Comparison of ENCODE assay signal across 15 cellular contexts in the genomic region with DNA sequence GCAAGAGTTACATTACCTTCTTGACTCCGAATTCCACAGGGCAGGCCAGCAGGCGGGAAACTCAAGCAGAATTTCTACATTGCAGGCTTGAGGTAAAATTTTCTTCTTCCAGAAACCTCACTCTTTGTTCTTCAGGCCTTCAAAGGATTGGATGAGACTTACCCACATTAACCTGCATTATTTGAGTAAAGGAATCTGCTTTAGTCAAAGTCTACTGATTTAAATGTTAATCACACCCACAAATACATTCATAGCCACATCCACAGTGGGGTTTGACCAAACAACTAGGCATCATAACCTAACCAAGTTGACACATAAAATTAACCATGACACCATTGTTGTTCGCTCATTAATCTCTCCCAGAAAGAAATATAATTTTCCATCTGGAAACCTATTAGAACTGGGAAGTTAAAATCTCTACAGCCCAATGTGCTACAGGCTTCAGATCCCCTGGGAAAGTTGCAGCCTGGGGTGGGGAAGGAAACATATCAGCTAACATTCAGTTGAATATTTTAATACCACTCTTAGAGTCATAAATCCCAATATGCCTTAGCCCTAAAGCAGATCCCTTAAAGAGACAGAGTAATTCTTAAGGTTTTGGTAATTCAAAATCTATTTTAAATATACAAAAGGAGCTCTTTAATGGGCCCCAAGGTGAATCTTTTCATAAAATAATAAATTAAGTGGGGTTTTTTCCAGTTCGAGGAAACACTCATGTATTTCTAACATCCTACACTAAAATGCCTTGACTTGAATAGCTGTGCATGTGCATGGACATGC.
"Had no signal": no experiment of that assay in that cellular context is flagged by ENCODE, and none has a peak within 500 bp of the region (broad histone marks: within the 10 kb centered on the region; RNA-seq: fewer than 3 reads in every experiment).

No MANE protein-coding gene starts in this region.

- H3K27me3 ChIP-seq: breast epithelium, pancreas, right atrium auricular region, tibial nerve had no signal

- ATAC-seq: activated T-helper 17 cell treated with anti-CD3 and anti-CD28 coated beads, Interleukin-2, amount 50 U/mL, for 72 hours; left cardiac atrium; lower lobe of right lung; natural killer cell treated with Interleukin-12 subunit alpha and Interleukin-12 subunit beta and Interleukin-15 and Interleukin-18, amount 100 ng/mL, for 72 hours; pancreas; stimulated activated effector memory CD8-positive, alpha-beta T cell treated with anti-CD3 and anti-CD28 coated beads, Interleukin-12 subunit alpha, Interleukin-12 subunit beta, amount 100 ng/mL, for 72 hours had no signal

- H3K4me3 ChIP-seq: breast epithelium, lower lobe of right lung, pancreas, right atrium auricular region, smooth muscle cell, tibial nerve had no signal

- H3K27ac ChIP-seq: lower lobe of right lung, pancreas, right atrium auricular region had no signal

- H3K36me3 ChIP-seq: breast epithelium, lower lobe of right lung, pancreas, right atrium auricular region, tibial nerve had no signal

- H3K9me3 ChIP-seq: breast epithelium, lower lobe of right lung, pancreas had no signal

- DNase-seq: activated B cell treated with CpG ODN at 0.5 μM for 24 hours; activated CD4-positive, alpha-beta T cell treated with anti-CD3 and anti-CD28 coated beads, Interleukin-2, amount 10 ng/mL, durations not matched to agents 7 days and 5 days; activated CD8-positive, alpha-beta memory T cell treated with anti-CD3 and anti-CD28 coated beads for 24 hours; activated naive CD4-positive, alpha-beta T cell treated with anti-CD3 and anti-CD28 coated beads, Interleukin-2, amount 10 ng/mL, durations not matched to agents 7 days and 5 days; glutamatergic neuron; left cardiac atrium; lower lobe of right lung; pancreas had no signal

- H3K4me1 ChIP-seq: pancreas had no signal

- H3K4me2 ChIP-seq: smooth muscle cell had no signal
